1 cellular context compared by ENCODE assay signal in the genomic region with DNA sequence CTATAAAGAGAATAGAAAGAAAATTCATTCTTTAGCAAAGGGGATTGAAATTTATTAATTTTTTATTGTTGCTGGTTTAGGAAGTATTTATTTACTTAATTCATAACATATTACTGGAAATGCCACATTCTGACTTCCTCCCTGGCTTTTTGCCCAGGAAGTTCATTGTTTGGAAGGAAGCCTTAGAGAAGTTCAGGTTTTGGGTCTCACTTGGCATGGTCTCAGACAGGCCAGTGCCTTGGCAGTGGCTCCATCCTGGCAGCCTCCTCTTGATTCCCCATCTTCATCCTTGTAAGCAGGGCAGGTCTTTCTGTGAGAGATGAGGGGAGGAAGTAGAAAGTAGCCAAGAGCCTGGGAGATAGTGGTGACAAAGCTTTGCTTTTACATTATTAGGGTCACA.
TF ChIP-seq lines count a peak whose summit lies in the region.

No MANE protein-coding gene starts in this region.

TF ChIP-seq in HCT116, 20 proteins besides CTCF, POLR2A, EP300 and RAD21 (continued from another document):
- TF ChIP-seq REST (IDR thresholded peaks at IDR 0.05; ENCODE audit: low read depth) = no peak
- TF ChIP-seq POLR2AphosphoS5 (IDR thresholded peaks at IDR 0.05; ENCODE audit: low read depth, low read length) = no peak
- TF ChIP-seq ELF1 (IDR thresholded peaks at IDR 0.05; ENCODE audit: borderline replicate concordance, low read depth) = no peak
- TF ChIP-seq SRF (IDR thresholded peaks at IDR 0.05; ENCODE audit: low read depth) = no peak
- no peak for TF ChIP-seq TCF7L2 (IDR thresholded peaks at IDR 0.05; ENCODE audit: borderline replicate concordance, extremely low read depth, insufficient read depth, insufficient read length)
- no peak for TF ChIP-seq JUND (IDR thresholded peaks at IDR 0.05)
- TF ChIP-seq EGR1 (IDR thresholded peaks at IDR 0.05; ENCODE audit: low read depth) = no peak
- no peak for TF ChIP-seq YY1 (IDR thresholded peaks at IDR 0.05; ENCODE audit: extremely low read depth, insufficient replicate concordance, low read depth, low read length)
- no peak for TF ChIP-seq FOSL1 (IDR thresholded peaks at IDR 0.05; ENCODE audit: low read depth)
- TF ChIP-seq EZH2phosphoT487 (IDR thresholded peaks at IDR 0.05; ENCODE audit: borderline replicate concordance) = no peak
- TF ChIP-seq, protein P1, sequence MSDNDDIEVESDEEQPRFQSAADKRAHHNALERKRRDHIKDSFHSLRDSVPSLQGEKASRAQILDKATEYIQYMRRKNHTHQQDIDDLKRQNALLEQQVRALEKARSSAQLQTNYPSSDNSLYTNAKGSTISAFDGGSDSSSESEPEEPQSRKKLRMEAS (IDR thresholded peaks at IDR 0.05) = no peak
- no peak for TF ChIP-seq ZFX (IDR thresholded peaks at IDR 0.05)
